In genomic region chr6:141641406-141641805, GRCh38 we compare ENCODE assay signal across 1 cellular context.
TF ChIP-seq lines count a peak whose summit lies in the region.

No MANE protein-coding gene starts in this region.

TF ChIP-seq in liver, 16 proteins besides CTCF, POLR2A, EP300 and RAD21 (continued from another document):
- TF ChIP-seq ATF3 (IDR thresholded peaks at IDR 0.05) (no peak), NR2F2 (IDR thresholded peaks at IDR 0.05) (no peak), SP1 (IDR thresholded peaks at IDR 0.05) (no peak), HNF4G (IDR thresholded peaks at IDR 0.05) (no peak), JUND (IDR thresholded peaks at IDR 0.05) (no peak), FOXA1 (IDR thresholded peaks at IDR 0.05) (no peak), EGR1 (IDR thresholded peaks at IDR 0.05; ENCODE audit: low read depth in 2 of 2) (no peak), FOXA2 (IDR thresholded peaks at IDR 0.05) (no peak), TAF1 (conservative IDR thresholded peaks at IDR 0.05) (no peak), REST (IDR thresholded peaks at IDR 0.05) (no peak), HNF4A (conservative IDR thresholded peaks at IDR 0.05) (no peak), RXRA (IDR thresholded peaks at IDR 0.05) (no peak)
TF ChIP-seq in liver: peak in this region for 0.
